9 cellular contexts compared by ENCODE assay signal in genomic region chr2:217935245-217935879, GRCh38.
DNase-seq lines count a peak whose midpoint lies in the region; ATAC-seq and TF ChIP-seq lines count a peak whose summit lies in the region.
"Had no signal": no experiment of that assay in that cellular context is flagged by ENCODE, and none has a peak within 500 bp of the region (broad histone marks: within the 10 kb centered on the region; RNA-seq: fewer than 3 reads in every experiment).

No MANE protein-coding gene starts in this region.

- intact Hi-C loops in A673 (cut with micrococcal nuclease; ENCODE audit: unreplicated experiment) (no loop called here), adrenal gland (cut with DNase I) (loop anchor here in 1 of 2 donors (10.0 kb wide), 1 partner anchor 49 kb away; no protein-coding TSS in a partner anchor), heart right ventricle (cut with DNase I) (loop anchor here in 5 of 10 donors (5.0 to 10.0 kb wide), 2 partner anchors 33 to 51 kb away; no protein-coding TSS in a partner anchor)

- H3K27me3 ChIP-seq in A673 (replicated peaks; ENCODE audit: insufficient read depth, low read depth, low read length, poor library complexity) (no peaks in the 10 kb centered on the region), adrenal gland (no peaks in the 10 kb centered on the region), heart right ventricle (no peaks in the 10 kb centered on the region), osteoblast (ENCODE audit: insufficient read depth, low read length) (no peaks in the 10 kb centered on the region)

- CTCF ChIA-PET in A673 (lab: Charles Lee) = no interaction called here

- BruUV-seq in A673 (replicated peaks; lab: Mats Ljungman, UMichigan) = no TSS peak

- H3K27ac Mint-ChIP-seq in stimulated activated memory B cell treated with anti-CD40 and anti-IgM and Interleukin-4, amounts not matched to agents 10 μg/mL and 1 μg/mL and 100 μg/mL, for 72 hours = no peak overlapping the region

- no peaks in the 10 kb centered on the region for H3K36me3 ChIP-seq in A673 (ENCODE audit: insufficient read depth, low read length, poor library complexity, severe bottlenecking)
- peaks cover 0 to 13% of the 10 kb centered on the region in 2 donors for H3K36me3 ChIP-seq in adrenal gland (replicated peaks in 1 of 2)
- H3K36me3 ChIP-seq in heart right ventricle = peaks cover 0 to 22% (median 5%) of the 10 kb centered on the region in 9 donors
- H3K36me3 ChIP-seq in osteoblast (ENCODE audit: insufficient read depth, low read length) = peaks cover 9% of the 10 kb centered on the region

- H3K4me3 Mint-ChIP-seq in stimulated activated memory B cell treated with anti-CD40 and anti-IgM and Interleukin-4, amounts not matched to agents 10 μg/mL and 1 μg/mL and 100 μg/mL, for 72 hours = no peak overlapping the region

- H3K4me2 ChIP-seq in osteoblast (ENCODE audit: insufficient read depth, low read length) = peak overlapping the region; percentile 67

- no peaks in the 10 kb centered on the region for H3K36me3 Mint-ChIP-seq in stimulated activated memory B cell treated with anti-CD40 and anti-IgM and Interleukin-4, amounts not matched to agents 10 μg/mL and 1 μg/mL and 100 μg/mL, for 72 hours

- H3K4me3 ChIP-seq in A673 (ENCODE audit: low read depth, low read length, poor library complexity, severe bottlenecking) (no peak overlapping the region), adrenal gland (peak overlapping the region in 1 of 4 donors; percentile 9), heart right ventricle (peak overlapping the region in 9 of 10 donors; percentile 14 to 98 (median 31)), osteoblast (ENCODE audit: insufficient read depth, low read length) (peak overlapping the region; percentile 34)

- TF ChIP-seq CTCF in A673 (conservative IDR thresholded peaks at IDR 0.05; ENCODE audit: low read depth, low read length) (no peak), adrenal gland (IDR thresholded peaks at IDR 0.05) (no peak), heart right ventricle (IDR thresholded peaks at IDR 0.05) (no peak), osteoblast (IDR thresholded peaks at IDR 0.05; ENCODE audit: extremely low read depth, low read depth, low read length) (no peak)

- H3K27ac ChIP-seq in A673 (ENCODE audit: low read depth, low read length, poor library complexity, severe bottlenecking) (peak overlapping the region; percentile 42), adrenal gland (peak overlapping the region; percentile 56 to 98 (median 80)), heart right ventricle (peak overlapping the region; percentile 84 to 99 (median 96)), osteoblast (ENCODE audit: low read depth, low read length) (peak overlapping the region; percentile 92)

- no peak overlapping the region for H2AFZ ChIP-seq in osteoblast (ENCODE audit: low read length)

- no peak for DNase-seq in A673 (ENCODE audit: low spot score)
- no peak for DNase-seq in adrenal gland
- DNase-seq in heart right ventricle = peak in 1 of 2 donors; percentile 67
- peak; percentile 92 for DNase-seq in osteoblast (ENCODE audit: insufficient read length, low spot score, missing footprints)
- DNase-seq in UCSD-AML1 (lab: John Stamatoyannopoulos, UW; ENCODE audit: unreplicated experiment) = no peak
- no peak for DNase-seq in GM19240 (ENCODE audit: insufficient read length, low spot score)
- DNase-seq: NCI-H1417 had no signal

- H3K4me1 Mint-ChIP-seq in stimulated activated memory B cell treated with anti-CD40 and anti-IgM and Interleukin-4, amounts not matched to agents 10 μg/mL and 1 μg/mL and 100 μg/mL, for 72 hours = peaks cover 6% of the 10 kb centered on the region

- no peaks in the 10 kb centered on the region for H3K9me3 Mint-ChIP-seq in stimulated activated memory B cell treated with anti-CD40 and anti-IgM and Interleukin-4, amounts not matched to agents 10 μg/mL and 1 μg/mL and 100 μg/mL, for 72 hours

- H3K79me2 ChIP-seq in osteoblast (ENCODE audit: insufficient read depth, low read length) = peaks cover 75% of the 10 kb centered on the region

- H3K9me3 ChIP-seq in A673 (ENCODE audit: low read depth, low read length, poor library complexity, severe bottlenecking) = no peaks in the 10 kb centered on the region
- no peaks in the 10 kb centered on the region for H3K9me3 ChIP-seq in adrenal gland (replicated peaks in 1 of 3)
- H3K9me3 ChIP-seq in heart right ventricle = no peaks in the 10 kb centered on the region
- H3K9me3 ChIP-seq in osteoblast (ENCODE audit: low read depth, low read length) = no peaks in the 10 kb centered on the region

- peaks cover 37% of the 10 kb centered on the region for H3K27me3 Mint-ChIP-seq in stimulated activated memory B cell treated with anti-CD40 and anti-IgM and Interleukin-4, amounts not matched to agents 10 μg/mL and 1 μg/mL and 100 μg/mL, for 72 hours

- TF ChIP-seq POLR2A in adrenal gland (IDR thresholded peaks at IDR 0.05) = no peak

- WGBS in adrenal gland, 4 donors = 56 to 69% (median 60%) methylated on average over 5 to 7 of the region's 7 CpGs
- 22 to 28% methylated on average over 7 of the region's 7 CpGs for WGBS in heart right ventricle, 2 donors

- H4K20me1 ChIP-seq in osteoblast (ENCODE audit: insufficient read depth, low read length) = peaks cover 15% of the 10 kb centered on the region

- POLR2A ChIA-PET in A673 (lab: Charles Lee; ENCODE audit: low non-redundant PET) = no interaction called here

- H3K4me1 ChIP-seq in A673 (ENCODE audit: insufficient read depth, low read length, poor library complexity, severe bottlenecking) = peaks cover 41% of the 10 kb centered on the region
- peaks cover 87 to 99% of the 10 kb centered on the region in 2 donors for H3K4me1 ChIP-seq in adrenal gland (replicated peaks in 1 of 2)
- peaks cover 86 to 100% (median 100%) of the 10 kb centered on the region in 9 donors for H3K4me1 ChIP-seq in heart right ventricle
- H3K4me1 ChIP-seq in osteoblast (ENCODE audit: insufficient read depth, low read length) = peaks cover 76% of the 10 kb centered on the region

- ATAC-seq in heart right ventricle (peak in 6 of 8 donors; percentile 4 to 19 (median 11)), GM21528 (IDR thresholded peaks at IDR 0.05; ENCODE audit: low FRiP score, unreplicated experiment) (no peak)
- no peak for ATAC-seq in stimulated activated memory B cell treated with anti-CD40 and anti-IgM and Interleukin-4, amounts not matched to agents 10 μg/mL and 1 μg/mL and 100 μg/mL, for 72 hours

Comparison
In these comparisons a context has a peak if more than half of its experiments do, and no peak if none do; other contexts are left out.
1. H3K27ac ChIP-seq: peak in every context shown above with its lines; median percentile 96 in heart right ventricle; 92 in osteoblast; 80 in adrenal gland; 42 in A673.
2. ATAC-seq: peak in heart right ventricle (6 of 8); none in stimulated activated memory B cell treated with anti-CD40 and anti-IgM and Interleukin-4, amounts not matched to agents 10 μg/mL and 1 μg/mL and 100 μg/mL, for 72 hours (single experiment) and GM21528 (single experiment).